Comparison of ENCODE assay signal across 6 cellular contexts in the genomic region with DNA sequence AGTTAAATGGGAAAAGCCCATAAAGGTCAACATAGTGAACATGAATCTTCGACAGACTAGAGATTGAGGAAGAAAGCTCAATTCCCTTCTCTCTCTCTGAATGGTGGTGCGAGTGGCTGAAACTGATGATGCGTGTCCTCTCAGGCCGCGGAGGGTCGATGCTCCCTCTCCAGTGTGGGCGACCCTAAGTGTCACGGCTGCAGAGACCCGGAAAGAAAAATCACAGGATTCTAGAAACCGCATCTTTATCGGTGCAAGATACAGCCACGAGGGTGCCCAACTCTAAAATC. TPM values are rescaled to one million over a fixed set of nuclear protein-coding genes. Genes with fewer than 3 reads are reported as not detected.
DNase-seq lines count a peak whose midpoint lies in the region; ATAC-seq and FAIRE-seq lines count a peak whose summit lies in the region.

No MANE protein-coding gene starts in this region.

- no peak for DNase-seq in COR-L47 (lab: John Stamatoyannopoulos, UW)
- no peak for DNase-seq in T-helper 9 cell
- DNase-seq in HTR-8/SVneo (ENCODE audit: insufficient read length, low spot score) = no peak

- H3K27ac Mint-ChIP-seq in activated naive CD8-positive, alpha-beta T cell = peak overlapping the region; percentile 100

- no peaks in the 10 kb centered on the region for H3K9me3 ChIP-seq in mesodermal cell (ENCODE audit: control insufficient read depth, low read length)

- H3K27ac ChIP-seq in mesodermal cell (ENCODE audit: low read depth, low read length, severe bottlenecking) = peak overlapping the region; percentile 100

- H3K4me1 Mint-ChIP-seq in activated naive CD8-positive, alpha-beta T cell (ENCODE audit: low read depth) = peaks cover 51% of the 10 kb centered on the region

- peaks cover 64% of the 10 kb centered on the region for H3K36me3 ChIP-seq in mesodermal cell (ENCODE audit: control insufficient read depth, insufficient read depth, low read length)

- peaks cover 22% of the 10 kb centered on the region for H3K36me3 Mint-ChIP-seq in activated naive CD8-positive, alpha-beta T cell

- H3K9me3 Mint-ChIP-seq in activated naive CD8-positive, alpha-beta T cell (ENCODE audit: low read depth) = no peaks in the 10 kb centered on the region

- no peak for FAIRE-seq in HTR-8/SVneo (lab: Jason Lieb, UNC)

- WGBS in mesodermal cell (ENCODE audit: insufficient coverage in 2 of 2), 2 experiments = 2 to 7% methylated on average over 11 to 12 of the region's 12 CpGs

- peak overlapping the region; percentile 98 for H3K4me3 Mint-ChIP-seq in activated naive CD8-positive, alpha-beta T cell

- peak overlapping the region; percentile 79 for H3K4me3 ChIP-seq in mesodermal cell (ENCODE audit: extremely low read depth, insufficient read depth, low read length, poor library complexity, severe bottlenecking)

- no peaks in the 10 kb centered on the region for H3K27me3 Mint-ChIP-seq in activated naive CD8-positive, alpha-beta T cell

- peak; percentile 4 for ATAC-seq in HG02798 (IDR thresholded peaks at IDR 0.05; ENCODE audit: poor library complexity, unreplicated experiment)

- peaks cover 9% of the 10 kb centered on the region for H3K4me1 ChIP-seq in mesodermal cell (ENCODE audit: control insufficient read depth, insufficient read depth, low read length, poor library complexity, severe bottlenecking)

RNA-seq across cellular contexts. Expression of a gene that starts 0.5 kb away (rescaled TPM):
- 49.5 TPM for polyA plus RNA-seq in mesodermal cell (2013, experiment 1 of 2)
- 51.3 TPM for polyA plus RNA-seq in mesodermal cell (2013, experiment 2 of 2)

RNA-seq across cellular contexts. Expression of a gene that starts 10.7 kb away (rescaled TPM):
- polyA plus RNA-seq in mesodermal cell (2013, experiment 1 of 2) = 85.0 TPM
- polyA plus RNA-seq in mesodermal cell (2013, experiment 2 of 2) = 88.3 TPM

RNA-seq across cellular contexts. Expression of a gene that starts 35.4 kb away (rescaled TPM):
- polyA plus RNA-seq in mesodermal cell (2013, experiment 1 of 2) = 1.9 TPM
- 1.5 TPM for polyA plus RNA-seq in mesodermal cell (2013, experiment 2 of 2)

RNA-seq across cellular contexts. Expression of a gene that starts 38.4 kb away (rescaled TPM):
- polyA plus RNA-seq in mesodermal cell (2013, experiment 1 of 2) = 51.5 TPM
- polyA plus RNA-seq in mesodermal cell (2013, experiment 2 of 2) = 49.6 TPM

RNA-seq across cellular contexts. Expression of a gene that starts 46.9 kb away (rescaled TPM):
- 64.8 TPM for polyA plus RNA-seq in mesodermal cell (2013, experiment 1 of 2)
- 49.4 TPM for polyA plus RNA-seq in mesodermal cell (2013, experiment 2 of 2)
